In genomic region chr16:25311039-25311438, GRCh38 we compare ENCODE assay signal across 40 cellular contexts.
"Had no signal": no experiment of that assay in that cellular context is flagged by ENCODE, and none has a peak within 500 bp of the region (broad histone marks: within the 10 kb centered on the region; RNA-seq: fewer than 3 reads in every experiment).

No MANE protein-coding gene starts in this region.

- H3K36me3 ChIP-seq: adrenal gland, ascending aorta, brain microvascular endothelial cell, breast epithelium, cardiac muscle cell had no signal

- H3K4me1 ChIP-seq: adrenal gland, ascending aorta, body of pancreas, breast epithelium had no signal

- H3K27ac Mint-ChIP-seq: activated naive CD4-positive, alpha-beta T cell treated with anti-CD3 and anti-CD28 coated beads for 36 hours; activated naive CD4-positive, alpha-beta T cell treated with anti-CD3 and anti-CD28 coated beads, Interleukin-2, amount 10 ng/mL, durations not matched to agents 7 days and 5 days; activated naive CD4-positive, alpha-beta T cell treated with anti-CD3 and anti-CD28 coated beads, Interleukin-2, amount 50 U/mL, for 24 hours; activated naive CD8-positive, alpha-beta T cell; activated naive CD8-positive, alpha-beta T cell treated with anti-CD3 and anti-CD28 coated beads for 36 hours; activated naive CD8-positive, alpha-beta T cell treated with anti-CD3 and anti-CD28 coated beads, Interleukin-2, amount 10 ng/mL, durations not matched to agents 7 days and 5 days; activated naive CD8-positive, alpha-beta T cell treated with anti-CD3 and anti-CD28 coated beads, Interleukin-2, amount 50 U/mL, for 24 hours; activated T-cell treated with anti-CD3 and anti-CD28 coated beads, Interleukin-2, amount 50 U/mL, for 24 hours; activated T-helper 1 cell treated with anti-CD3 and anti-CD28 coated beads, Interleukin-12 subunit alpha, Interleukin-12 subunit beta, Interleukin-2, Interleukin-4 antibody, amounts not matched to agents 30 ng/mL and 10 ng/mL and 1 ng/mL, durations not matched to agents 14 hours and 24 hours and 36 hours; activated T-helper 17 cell treated with anti-CD3 and anti-CD28 coated beads, Interleukin-2, amount 50 U/mL, for 72 hours; activated T-helper 2 cell treated with anti-CD3 and anti-CD28 coated beads, Interferon-gamma antibody, Interleukin-2, Interleukin-4, amounts not matched to agents 10 μg/mL and 5 μg/mL and 100 μg/mL, durations not matched to agents 14 hours and 24 hours and 36 hours; brain had no signal

- H3K36me3 Mint-ChIP-seq: activated naive CD4-positive, alpha-beta T cell treated with anti-CD3 and anti-CD28 coated beads, Interleukin-2, amount 10 ng/mL, durations not matched to agents 7 days and 5 days had no signal

- H3K4me1 Mint-ChIP-seq: activated naive CD4-positive, alpha-beta T cell treated with anti-CD3 and anti-CD28 coated beads, Interleukin-2, amount 10 ng/mL, durations not matched to agents 7 days and 5 days; activated naive CD4-positive, alpha-beta T cell treated with anti-CD3 and anti-CD28 coated beads, Interleukin-2, amount 50 U/mL, for 24 hours; activated naive CD8-positive, alpha-beta T cell treated with anti-CD3 and anti-CD28 coated beads for 36 hours; activated naive CD8-positive, alpha-beta T cell treated with anti-CD3 and anti-CD28 coated beads, Interleukin-2, amount 10 ng/mL, durations not matched to agents 7 days and 5 days; activated naive CD8-positive, alpha-beta T cell treated with anti-CD3 and anti-CD28 coated beads, Interleukin-2, amount 50 U/mL, for 24 hours; activated T-helper 17 cell treated with anti-CD3 and anti-CD28 coated beads, Interleukin-2, amount 50 U/mL, for 72 hours; brain; central memory CD8-positive, alpha-beta T cell had no signal

- H3K27me3 Mint-ChIP-seq: activated naive CD4-positive, alpha-beta T cell treated with anti-CD3 and anti-CD28 coated beads, Interleukin-2, amount 10 ng/mL, durations not matched to agents 7 days and 5 days; activated naive CD8-positive, alpha-beta T cell treated with anti-CD3 and anti-CD28 coated beads for 36 hours; activated naive CD8-positive, alpha-beta T cell treated with anti-CD3 and anti-CD28 coated beads, Interleukin-2, amount 10 ng/mL, durations not matched to agents 7 days and 5 days; activated T-cell treated with anti-CD3 and anti-CD28 coated beads, Interleukin-2, amount 50 U/mL, for 24 hours had no signal

- H3K4me3 Mint-ChIP-seq: activated naive CD4-positive, alpha-beta T cell treated with anti-CD3 and anti-CD28 coated beads for 36 hours; activated naive CD4-positive, alpha-beta T cell treated with anti-CD3 and anti-CD28 coated beads, Interleukin-2, amount 10 ng/mL, durations not matched to agents 7 days and 5 days; activated naive CD4-positive, alpha-beta T cell treated with anti-CD3 and anti-CD28 coated beads, Interleukin-2, amount 50 U/mL, for 24 hours; activated naive CD8-positive, alpha-beta T cell; activated naive CD8-positive, alpha-beta T cell treated with anti-CD3 and anti-CD28 coated beads for 36 hours; activated naive CD8-positive, alpha-beta T cell treated with anti-CD3 and anti-CD28 coated beads, Interleukin-2, amount 10 ng/mL, durations not matched to agents 7 days and 5 days; activated naive CD8-positive, alpha-beta T cell treated with anti-CD3 and anti-CD28 coated beads, Interleukin-2, amount 50 U/mL, for 24 hours; activated T-cell treated with anti-CD3 and anti-CD28 coated beads, Interleukin-2, amount 50 U/mL, for 24 hours; activated T-cell treated with anti-CD3 and anti-CD28 coated beads, Interleukin-2, amount 50 U/mL, for 4 hours; activated T-cell treated with anti-CD3 and anti-CD28 coated beads, Interleukin-2, amount 50 U/mL, for 72 hours; activated T-helper 1 cell treated with anti-CD3 and anti-CD28 coated beads, Interleukin-12 subunit alpha, Interleukin-12 subunit beta, Interleukin-2, Interleukin-4 antibody, amounts not matched to agents 30 ng/mL and 10 ng/mL and 1 ng/mL, durations not matched to agents 14 hours and 24 hours and 36 hours; activated T-helper 17 cell treated with anti-CD3 and anti-CD28 coated beads, Interleukin-2, amount 50 U/mL, for 72 hours; brain; central memory CD8-positive, alpha-beta T cell had no signal

- H3K27ac ChIP-seq: adrenal gland, ascending aorta, body of pancreas, brain microvascular endothelial cell, breast epithelium, cardiac muscle cell had no signal

- ATAC-seq: activated naive CD4-positive, alpha-beta T cell treated with anti-CD3 and anti-CD28 coated beads, Interleukin-2, amount 50 U/mL, for 72 hours; activated naive CD8-positive, alpha-beta T cell treated with anti-CD3 and anti-CD28 coated beads, Interleukin-2, amount 50 U/mL, for 24 hours; activated T-cell treated with anti-CD3 and anti-CD28 coated beads, Interleukin-2, amount 50 U/mL, for 4 hours; activated T-cell treated with anti-CD3 and anti-CD28 coated beads, Interleukin-2, amount 50 U/mL, for 72 hours; activated T-helper 17 cell treated with anti-CD3 and anti-CD28 coated beads, Interleukin-2, amount 50 U/mL, for 72 hours; body of pancreas had no signal

- DNase-seq: activated effector memory CD4-positive, alpha-beta T cell treated with anti-CD3 and anti-CD28 coated beads, Interleukin-2, amount 50 U/mL, for 16 hours; activated effector memory CD4-positive, alpha-beta T cell treated with Interleukin-2 at 50 U/mL for 16 hours; activated gamma-delta T cell; activated gamma-delta T cell treated with Interleukin-2 at 50 U/mL for 16 hours; activated naive CD4-positive, alpha-beta T cell; activated naive CD4-positive, alpha-beta T cell treated with anti-CD3 and anti-CD28 coated beads for 36 hours; activated naive CD4-positive, alpha-beta T cell treated with anti-CD3 and anti-CD28 coated beads, Interleukin-2, amount 10 ng/mL, durations not matched to agents 7 days and 5 days; activated naive CD4-positive, alpha-beta T cell treated with anti-CD3 and anti-CD28 coated beads, Interleukin-2, amount 50 U/mL, for 16 hours; activated naive CD4-positive, alpha-beta T cell treated with Interleukin-2 at 50 U/mL for 16 hours; activated naive CD8-positive, alpha-beta T cell treated with anti-CD3 and anti-CD28 coated beads for 36 hours; activated naive CD8-positive, alpha-beta T cell treated with anti-CD3 and anti-CD28 coated beads, Interleukin-2, amount 10 ng/mL, durations not matched to agents 7 days and 5 days; activated naive CD8-positive, alpha-beta T cell treated with anti-CD3 and anti-CD28 coated beads, Interleukin-2, amount 50 U/mL, for 24 hours; activated T-cell treated with anti-CD3 and anti-CD28 coated beads, Interleukin-2, amount 50 U/mL, for 1 hour; activated T-cell treated with anti-CD3 and anti-CD28 coated beads, Interleukin-2, amount 50 U/mL, for 24 hours; activated T-cell treated with anti-CD3 and anti-CD28 coated beads, Interleukin-2, amount 50 U/mL, for 4 hours; activated T-cell treated with anti-CD3 and anti-CD28 coated beads, Interleukin-2, amount 50 U/mL, for 48 hours; activated T-cell treated with anti-CD3 and anti-CD28 coated beads, Interleukin-2, amount 50 U/mL, for 72 hours; adrenal gland; amniotic stem cell; amygdala; anterior cingulate cortex; aorta; body of pancreas; brain microvascular endothelial cell; caudate nucleus; central memory CD4-positive, alpha-beta T cell; cerebellar nuclear complex had no signal

- H3K27me3 ChIP-seq: adrenal gland, ascending aorta, body of pancreas, brain microvascular endothelial cell, breast epithelium, cardiac muscle cell had no signal

- FAIRE-seq: astrocyte, bronchial epithelial cell had no signal

- H3K4me3 ChIP-seq: adrenal gland, ascending aorta, body of pancreas, breast epithelium, cardiac muscle cell had no signal
